ENCODE assay signal across 30 cellular contexts in the genomic region with DNA sequence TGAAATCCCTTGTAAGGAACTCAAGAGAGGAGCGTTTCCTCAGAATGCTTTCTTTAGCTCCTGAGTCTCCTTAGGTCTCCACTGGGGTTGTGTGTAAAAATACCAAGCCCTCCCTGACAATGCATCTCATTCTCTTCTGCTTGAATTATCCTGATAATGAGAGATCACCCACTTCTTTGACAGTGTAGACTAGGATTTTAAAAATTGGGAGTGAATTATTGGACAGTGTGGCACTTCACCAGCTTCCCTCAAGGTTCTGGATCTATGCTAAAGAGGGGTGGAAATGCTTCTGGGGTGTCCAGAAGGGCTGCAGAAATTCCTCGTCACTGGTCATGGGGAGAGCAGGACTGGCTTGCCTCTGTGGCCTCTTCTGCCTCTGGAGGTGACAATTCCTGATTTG.
"Had no signal": no experiment of that assay in that cellular context is flagged by ENCODE, and none has a peak within 500 bp of the region (broad histone marks: within the 10 kb centered on the region; RNA-seq: fewer than 3 reads in every experiment).

No MANE protein-coding gene starts in this region.

- ATAC-seq: activated CD4-positive, alpha-beta T cell treated with anti-CD3 and anti-CD28 coated beads for 36 hours; activated CD8-positive, alpha-beta memory T cell treated with anti-CD3 and anti-CD28 coated beads, Interleukin-2, amount 10 ng/mL, durations not matched to agents 7 days and 5 days; activated CD8-positive, alpha-beta T cell treated with anti-CD3 and anti-CD28 coated beads, Interleukin-2, amount 10 ng/mL, durations not matched to agents 7 days and 5 days; activated naive CD4-positive, alpha-beta T cell treated with anti-CD3 and anti-CD28 coated beads, Interleukin-2, amount 50 U/mL, for 72 hours; activated T-cell treated with anti-CD3 and anti-CD28 coated beads, Interleukin-2, amount 50 U/mL, for 72 hours; esophagus mucosa; T-helper 17 cell had no signal

- H3K4me3 ChIP-seq: ascending aorta had no signal

- H3K9me3 ChIP-seq: ascending aorta had no signal

- FAIRE-seq: bronchial epithelial cell, colon, frontal cortex had no signal

- DNase-seq: activated B cell treated with CpG ODN at 0.5 μM for 24 hours; activated CD4-positive, alpha-beta memory T cell treated with anti-CD3 and anti-CD28 coated beads for 36 hours; activated CD4-positive, alpha-beta T cell treated with anti-CD3 and anti-CD28 coated beads for 36 hours; activated CD4-positive, alpha-beta T cell treated with anti-CD3 and anti-CD28 coated beads, Interleukin-2, amount 10 ng/mL, durations not matched to agents 24 days and 14 days; activated CD4-positive, CD25-positive, alpha-beta regulatory T cell treated with anti-CD3 and anti-CD28 coated beads, Interleukin-2, amount 50 U/mL, for 72 hours; activated CD8-positive, alpha-beta memory T cell treated with anti-CD3 and anti-CD28 coated beads, Interleukin-2, amount 10 ng/mL, durations not matched to agents 7 days and 5 days; activated CD8-positive, alpha-beta memory T cell treated with anti-CD3 and anti-CD28 coated beads, Interleukin-2, amount 50 U/mL, for 4 hours; activated CD8-positive, alpha-beta T cell treated with anti-CD3 and anti-CD28 coated beads, Interleukin-2, amount 10 ng/mL, durations not matched to agents 7 days and 5 days; activated gamma-delta T cell; activated naive CD4-positive, alpha-beta T cell; activated naive CD4-positive, alpha-beta T cell treated with anti-CD3 and anti-CD28 coated beads, Interleukin-2, amount 10 ng/mL, durations not matched to agents 7 days and 5 days; activated naive CD8-positive, alpha-beta T cell treated with anti-CD3 and anti-CD28 coated beads, Interleukin-2, amount 10 ng/mL, durations not matched to agents 7 days and 5 days; activated T-cell treated with anti-CD3 and anti-CD28 coated beads, Interleukin-2, amount 50 U/mL, for 1 hour; activated T-cell treated with anti-CD3 and anti-CD28 coated beads, Interleukin-2, amount 50 U/mL, for 72 hours; brain microvascular endothelial cell; cortex of kidney; dermis blood vessel endothelial cell; effector memory CD4-positive, alpha-beta T cell; endodermal cell; foreskin fibroblast; head of caudate nucleus; T-helper 1 cell; T-helper 17 cell; T1000 had no signal

- H3K27ac ChIP-seq: ascending aorta, brain microvascular endothelial cell had no signal
